In genomic region chr19:3270908-3271307, GRCh38 we compare ENCODE assay signal across 10 cellular contexts. TPM values are rescaled to one million over a fixed set of nuclear protein-coding genes. Genes with fewer than 3 reads are reported as not detected.
A peak's percentile ranks its signal among the peaks of the same experiment; 100 is the strongest.
DNase-seq lines count a peak whose midpoint lies in the region; ATAC-seq and TF ChIP-seq lines count a peak whose summit lies in the region.
"Had no signal": no experiment of that assay in that cellular context is flagged by ENCODE, and none has a peak within 500 bp of the region (broad histone marks: within the 10 kb centered on the region; RNA-seq: fewer than 3 reads in every experiment).

No MANE protein-coding gene starts in this region.

- TF ChIP-seq POLR2A in esophagus squamous epithelium (IDR thresholded peaks at IDR 0.05) = no peak

- no peaks in the 10 kb centered on the region for H3K27me3 ChIP-seq in DND-41 (ENCODE audit: insufficient read depth, low read length, poor library complexity)
- H3K27me3 ChIP-seq in esophagus squamous epithelium = peaks cover 3 to 100% (median 15%) of the 10 kb centered on the region in 4 donors
- peaks cover 17% of the 10 kb centered on the region for H3K27me3 ChIP-seq in colonic mucosa

- H3K4me1 ChIP-seq in DND-41 (ENCODE audit: insufficient read depth, low read length) (peaks cover 15% of the 10 kb centered on the region), esophagus squamous epithelium (peaks cover 4 to 10% (median 6%) of the 10 kb centered on the region in 3 donors), colonic mucosa (no peaks in the 10 kb centered on the region)

- H3K4me1 Mint-ChIP-seq in stimulated activated naive B cell treated with anti-CD40 and anti-IgM and Interleukin-4, amounts not matched to agents 10 μg/mL and 1 μg/mL and 100 μg/mL, for 72 hours = peaks cover 10 to 14% of the 10 kb centered on the region in 2 donors

- TF ChIP-seq CTCF in DND-41 (IDR thresholded peaks at IDR 0.05; ENCODE audit: borderline replicate concordance, extremely low read depth, low read length, poor library complexity, severe bottlenecking) = no peak
- TF ChIP-seq CTCF in esophagus squamous epithelium (IDR thresholded peaks at IDR 0.05) = no peak
- no peak for TF ChIP-seq CTCF in colonic mucosa (IDR thresholded peaks at IDR 0.05)

- H3K27ac ChIP-seq in DND-41 (ENCODE audit: low read length) = no peak overlapping the region
- no peak overlapping the region for H3K27ac ChIP-seq in esophagus squamous epithelium
- H3K27ac ChIP-seq in colonic mucosa = no peak overlapping the region
- H3K27ac ChIP-seq: skin epidermis had no signal

- H3K9me3 ChIP-seq in DND-41 (ENCODE audit: insufficient read depth, low read length, severe bottlenecking) (no peaks in the 10 kb centered on the region), esophagus squamous epithelium (peaks cover 0 to 11% (median 9%) of the 10 kb centered on the region in 3 donors), colonic mucosa (no peaks in the 10 kb centered on the region)

- H3K36me3 Mint-ChIP-seq in stimulated activated naive B cell treated with anti-CD40 and anti-IgM and Interleukin-4, amounts not matched to agents 10 μg/mL and 1 μg/mL and 100 μg/mL, for 72 hours = peaks cover 0 to 8% of the 10 kb centered on the region in 2 donors

- H3K4me2 ChIP-seq in DND-41 (ENCODE audit: insufficient read depth, low read length) = no peak overlapping the region

- no peaks in the 10 kb centered on the region for H3K79me2 ChIP-seq in DND-41 (ENCODE audit: insufficient read depth, low read length)

- no peak overlapping the region for H2AFZ ChIP-seq in DND-41 (ENCODE audit: low read depth, low read length)

- no peak overlapping the region for H3K27ac Mint-ChIP-seq in stimulated activated naive B cell treated with anti-CD40 and anti-IgM and Interleukin-4, amounts not matched to agents 10 μg/mL and 1 μg/mL and 100 μg/mL, for 72 hours
- H3K27ac Mint-ChIP-seq: activated naive CD8-positive, alpha-beta T cell treated with anti-CD3 and anti-CD28 coated beads, Interleukin-2, amount 10 ng/mL, durations not matched to agents 7 days and 5 days had no signal

- no peaks in the 10 kb centered on the region; the same call in none of the 2 replicates for H4K20me1 ChIP-seq in DND-41 (ENCODE audit: insufficient read depth, low read length)

- H3K27me3 Mint-ChIP-seq in stimulated activated naive B cell treated with anti-CD40 and anti-IgM and Interleukin-4, amounts not matched to agents 10 μg/mL and 1 μg/mL and 100 μg/mL, for 72 hours = peaks cover 75 to 87% of the 10 kb centered on the region in 2 donors

- no peak overlapping the region for H3K4me3 Mint-ChIP-seq in stimulated activated naive B cell treated with anti-CD40 and anti-IgM and Interleukin-4, amounts not matched to agents 10 μg/mL and 1 μg/mL and 100 μg/mL, for 72 hours
- H3K4me3 Mint-ChIP-seq: activated naive CD8-positive, alpha-beta T cell treated with anti-CD3 and anti-CD28 coated beads, Interleukin-2, amount 10 ng/mL, durations not matched to agents 7 days and 5 days had no signal

- ATAC-seq in DND-41 (ENCODE audit: insufficient read depth, low read depth) (no peak), GM19467 (IDR thresholded peaks at IDR 0.05; ENCODE audit: unreplicated experiment) (no peak)
- ATAC-seq in stimulated activated naive B cell treated with anti-CD40 and anti-IgM and Interleukin-4, amounts not matched to agents 10 μg/mL and 1 μg/mL and 100 μg/mL, for 72 hours (replicated peaks) = no peak

- H3K9ac ChIP-seq in DND-41 (ENCODE audit: low read depth, low read length) (no peak overlapping the region), colonic mucosa (ENCODE audit: low read depth in 2 of 2, low read length in 2 of 2) (no peak overlapping the region)

- H3K36me3 ChIP-seq in DND-41 (ENCODE audit: insufficient read depth, low read length) (no peaks in the 10 kb centered on the region), esophagus squamous epithelium (no peaks in the 10 kb centered on the region), colonic mucosa (no peaks in the 10 kb centered on the region)

- peaks cover 1 to 3% of the 10 kb centered on the region in 2 donors for H3K9me3 Mint-ChIP-seq in stimulated activated naive B cell treated with anti-CD40 and anti-IgM and Interleukin-4, amounts not matched to agents 10 μg/mL and 1 μg/mL and 100 μg/mL, for 72 hours
- H3K9me3 Mint-ChIP-seq: activated naive CD8-positive, alpha-beta T cell treated with anti-CD3 and anti-CD28 coated beads, Interleukin-2, amount 10 ng/mL, durations not matched to agents 7 days and 5 days had no signal

- intact Hi-C loops in esophagus squamous epithelium (cut with DNase I) (no loop called here), colonic mucosa (cut with DNase I) (no loop called here)

- WGBS in esophagus squamous epithelium, 2 donors = 20% methylated on average over 7 of the region's 11 CpGs; no CpG with 5 or more reads in 1 of the 2 donors

- H3K4me3 ChIP-seq in DND-41 (ENCODE audit: low read depth in 1 of 2, low read length in 2 of 2) (no peak overlapping the region), esophagus squamous epithelium (no peak overlapping the region), colonic mucosa (no peak overlapping the region)
- H3K4me3 ChIP-seq: skin epidermis had no signal

- DNase-seq in DND-41 = peak; percentile 58
- peak; percentile 86 for DNase-seq in NCI-H1436 treated with DMSO at 0.1 percent for 48 hours (lab: John Stamatoyannopoulos, UW)
- DNase-seq in activated T-cell treated with anti-CD3 and anti-CD28 coated beads for 1 hour (ENCODE audit: low read depth) = peak; percentile 39
- DNase-seq in inferior parietal cortex (ENCODE audit: extremely low spot score) = peak; percentile 73
- DNase-seq in esophagus squamous epithelium (lab: John Stamatoyannopoulos, UW) = no peak
- DNase-seq in colonic mucosa = no peak
- DNase-seq in stimulated activated naive B cell treated with anti-CD40 and anti-IgM and Interleukin-4, amounts not matched to agents 10 μg/mL and 1 μg/mL and 100 μg/mL, for 72 hours = no peak
- DNase-seq: activated naive CD8-positive, alpha-beta T cell treated with anti-CD3 and anti-CD28 coated beads, Interleukin-2, amount 10 ng/mL, durations not matched to agents 7 days and 5 days had no signal

RNA-seq across cellular contexts. Expression of gene CELF5, which starts 46.4 kb away (rescaled TPM):
- total RNA-seq in esophagus squamous epithelium = not detected
- under 1 TPM; 0.42 to 0.59 TPM for total RNA-seq in colonic mucosa

Comparison
In these comparisons a context has a peak if more than half of its experiments do, and no peak if none do; other contexts are left out.
1. DNase-seq: peak in DND-41 (single experiment), NCI-H1436 treated with DMSO at 0.1 percent for 48 hours (single experiment), activated T-cell treated with anti-CD3 and anti-CD28 coated beads for 1 hour (single experiment) and inferior parietal cortex (single experiment); none in esophagus squamous epithelium (single experiment), colonic mucosa (single experiment) and stimulated activated naive B cell treated with anti-CD40 and anti-IgM and Interleukin-4, amounts not matched to agents 10 μg/mL and 1 μg/mL and 100 μg/mL, for 72 hours (single experiment).